Comparison of ENCODE assay signal across 13 cellular contexts in genomic region chr16:1870365-1871082, GRCh38. TPM values are rescaled to one million over a fixed set of nuclear protein-coding genes. Genes with fewer than 3 reads are reported as not detected.
DNase-seq lines count a peak whose midpoint lies in the region; ATAC-seq, FAIRE-seq and TF ChIP-seq lines count a peak whose summit lies in the region.
"Had no signal": no experiment of that assay in that cellular context is flagged by ENCODE, and none has a peak within 500 bp of the region (broad histone marks: within the 10 kb centered on the region; RNA-seq: fewer than 3 reads in every experiment).

No MANE protein-coding gene starts in this region.

- TF ChIP-seq RAD21 in SK-N-SH (IDR thresholded peaks at IDR 0.05; ENCODE audit: low read length) = no peak

- H3K9me3 ChIP-seq in SK-N-SH (no peaks in the 10 kb centered on the region), gastrocnemius medialis (no peaks in the 10 kb centered on the region)
- H3K9me3 ChIP-seq: mucosa of descending colon, suprapubic skin had no signal

- peak; percentile 74 for FAIRE-seq in urothelium cell line (lab: Jason Lieb, UNC)

- TF ChIP-seq EP300 in SK-N-SH (IDR thresholded peaks at IDR 0.05; ENCODE audit: borderline replicate concordance in 1 of 2, low read depth in 1 of 2, low read length in 1 of 2) = no peak

- H3K36me3 ChIP-seq in SK-N-SH (replicated peaks in 1 of 2; ENCODE audit: control insufficient read depth in 1 of 2, insufficient read depth in 2 of 2, low read length in 1 of 2) = no peaks in the 10 kb centered on the region
- no peaks in the 10 kb centered on the region for H3K36me3 ChIP-seq in gastrocnemius medialis
- H3K36me3 ChIP-seq: suprapubic skin had no signal

- H3K4me2 ChIP-seq in SK-N-SH = peak overlapping the region; percentile 38; the same call in 1 of the 2 replicates

- no peak overlapping the region for H3K9ac ChIP-seq in SK-N-SH

- ATAC-seq in gastrocnemius medialis = no peak
- ATAC-seq: mucosa of descending colon had no signal

- H3K4me1 ChIP-seq in SK-N-SH (ENCODE audit: control insufficient read depth in 1 of 2, insufficient read depth in 2 of 2, low read depth in 1 of 2, low read length in 1 of 2) = no peaks in the 10 kb centered on the region; a peak in 2 of 4 replicates
- H3K4me1 ChIP-seq in gastrocnemius medialis = no peaks in the 10 kb centered on the region

- H3K4me3 ChIP-seq in SK-N-SH (ENCODE audit: low read depth in 2 of 2, low read length in 1 of 2) = no peak overlapping the region
- H3K4me3 ChIP-seq in foreskin fibroblast (ENCODE audit: low read depth in 1 of 2, low read length in 2 of 2) = no peak overlapping the region
- no peak overlapping the region for H3K4me3 ChIP-seq in gastrocnemius medialis
- H3K4me3 ChIP-seq: mucosa of descending colon, suprapubic skin had no signal

- peak overlapping the region; percentile 66; the same call in 1 of the 2 replicates for H2AFZ ChIP-seq in SK-N-SH (ENCODE audit: low read depth)

- TF ChIP-seq CTCF in SK-N-SH (IDR thresholded peaks at IDR 0.05) = no peak
- no peak for TF ChIP-seq CTCF in foreskin fibroblast (IDR thresholded peaks at IDR 0.05; ENCODE audit: low read depth, low read length)
- TF ChIP-seq CTCF in gastrocnemius medialis (IDR thresholded peaks at IDR 0.05 in 4 of 5, conservative IDR thresholded peaks at IDR 0.05 in 1 of 5) = no peak

- H3K9me2 ChIP-seq in SK-N-SH = no peaks in the 10 kb centered on the region

- no peaks in the 10 kb centered on the region for H4K20me1 ChIP-seq in SK-N-SH (ENCODE audit: insufficient read depth)

- H3K27ac ChIP-seq in SK-N-SH (ENCODE audit: low read depth in 2 of 2, low read length in 1 of 2) (peak overlapping the region in 1 of 2 experiments; percentile 21; a peak in 1 of 4 replicates), gastrocnemius medialis (no peak overlapping the region)
- H3K27ac ChIP-seq: 22Rv1, suprapubic skin had no signal

- WGBS in SK-N-SH (ENCODE audit: low lambda C conversion rate) = 43% methylated on average over 9 of the region's 9 CpGs

- no peaks in the 10 kb centered on the region for H3K79me2 ChIP-seq in SK-N-SH (ENCODE audit: insufficient read depth)

- in situ Hi-C loops in gastrocnemius medialis (cut with MboI; ENCODE audit: low sequenced_read_pairs in 4 of 4) = no loop called here

- TF ChIP-seq POLR2A in gastrocnemius medialis (IDR thresholded peaks at IDR 0.05) = no peak

- H3K27me3 ChIP-seq in SK-N-SH (ENCODE audit: insufficient read depth) (no peaks in the 10 kb centered on the region; the same call in 1 of the 2 replicates), gastrocnemius medialis (peaks cover 24 to 31% (median 30%) of the 10 kb centered on the region in 3 donors)

- POLR2A ChIA-PET in SK-N-SH (lab: Yijun Ruan, JAX) = no interaction called here

- DNase-seq in NCI-H1092 treated with DMSO at 0.1 percent for 48 hours (lab: John Stamatoyannopoulos, UW) (peak; percentile 8), NCI-H1092 (lab: John Stamatoyannopoulos, UW) (no peak), SK-N-SH (no peak), foreskin fibroblast (peak; percentile 65 to 77), urothelium cell line (ENCODE audit: low spot score) (peak; percentile 64), gastrocnemius medialis (no peak), activated gamma-delta T cell treated with Interleukin-2 at 50 U/mL for 16 hours (no peak), NCI-H2081 (lab: John Stamatoyannopoulos, UW) (no peak)
- DNase-seq: activated CD4-positive, alpha-beta T cell treated with anti-CD3 and anti-CD28 coated beads, Interleukin-2, amount 10 ng/mL, durations not matched to agents 24 days and 14 days; mucosa of descending colon; stimulated activated CD4-positive, alpha-beta T cell treated with anti-CD3 and anti-CD28 coated beads, Interleukin-2, amount 100 ng/mL, for 24 hours had no signal

- H3F3A ChIP-seq in SK-N-SH (replicated peaks; ENCODE audit: insufficient read depth) = no peaks in the 10 kb centered on the region

- intact Hi-C loops in gastrocnemius medialis (cut with DNase I; ENCODE audit: low total_unique reads) = no loop called here

- CTCF ChIA-PET in SK-N-SH (lab: Yijun Ruan, JAX) = interaction anchor here (12.8 kb wide), 1 partner anchor 58 kb away, joined by 137 read pairs; no protein-coding TSS in a partner anchor

TF ChIP-seq in SK-N-SH, 30 proteins besides CTCF, POLR2A, EP300 and RAD21:
- TF ChIP-seq FOXJ3 (CRISPR knock-in tag; IDR thresholded peaks at IDR 0.05) = no peak
- peak; percentile 36; the same call in 1 of the 2 replicates for TF ChIP-seq PBX3 (IDR thresholded peaks at IDR 0.05)
- no peak for TF ChIP-seq MAX (IDR thresholded peaks at IDR 0.05; ENCODE audit: low read depth)
- TF ChIP-seq CHD2 (IDR thresholded peaks at IDR 0.05; ENCODE audit: low read length, partially characterized antibody) = no peak
- no peak for TF ChIP-seq USF1 (IDR thresholded peaks at IDR 0.05; ENCODE audit: borderline replicate concordance, low read depth)
- TF ChIP-seq ZBTB33 (IDR thresholded peaks at IDR 0.05; ENCODE audit: borderline replicate concordance, low read depth) = no peak
- TF ChIP-seq YY1 (IDR thresholded peaks at IDR 0.05; ENCODE audit: low read depth) = no peak
- peak; percentile 64 for TF ChIP-seq JUND (IDR thresholded peaks at IDR 0.05)
- TF ChIP-seq FOSL2 (IDR thresholded peaks at IDR 0.05; ENCODE audit: borderline replicate concordance, low read depth) = peak; percentile 74

RNA-seq across cellular contexts. Expression of gene MEIOB, which starts 1.4 kb away (rescaled TPM):
- 0.05 TPM in 1 of 2 replicates, not detected in the other for polyA plus RNA-seq in SK-N-SH (2012; rRNA removed)
- 0.04 TPM in 2 replicates for polyA plus RNA-seq in SK-N-SH (2012; cell fraction: cytosol; rRNA removed)
- 0.13 and 0.27 TPM in 2 replicates for polyA plus RNA-seq in SK-N-SH (2012; cell fraction: nucleus; rRNA removed)
- not detected for total RNA-seq in gastrocnemius medialis
- total RNA-seq: activated CD4-positive, alpha-beta T cell treated with anti-CD3 and anti-CD28 coated beads, Interleukin-2, amount 10 ng/mL, durations not matched to agents 24 days and 14 days; mucosa of descending colon had no signal

RNA-seq across cellular contexts. Expression of gene FAHD1, which starts 43.5 kb away (rescaled TPM):
- polyA plus RNA-seq in SK-N-SH (2012; rRNA removed) = 58.2 and 59.0 TPM in 2 replicates
- polyA plus RNA-seq in SK-N-SH (2012; cell fraction: cytosol; rRNA removed) = 36.6 and 57.1 TPM in 2 replicates
- polyA plus RNA-seq in SK-N-SH (2012; cell fraction: nucleus; rRNA removed) = 27.7 and 32.2 TPM in 2 replicates
- 10 to 100 TPM; 28.2 to 57.1 (median 49.1) TPM for total RNA-seq in gastrocnemius medialis

RNA-seq across cellular contexts. Expression of gene HAGH, which starts 43.9 kb away (rescaled TPM):
- polyA plus RNA-seq in SK-N-SH (2012; rRNA removed) = 119 and 138 TPM in 2 replicates
- 66.9 and 102 TPM in 2 replicates for polyA plus RNA-seq in SK-N-SH (2012; cell fraction: cytosol; rRNA removed)
- polyA plus RNA-seq in SK-N-SH (2012; cell fraction: nucleus; rRNA removed) = 88.7 and 92.4 TPM in 2 replicates
- total RNA-seq in gastrocnemius medialis = 100 to 1,000 TPM; 216 to 440 (median 261) TPM

RNA-seq across cellular contexts. Expression of gene HS3ST6, which starts 47.7 kb away (rescaled TPM):
- 0.03 TPM in 1 of 2 replicates, not detected in the other for polyA plus RNA-seq in SK-N-SH (2012; rRNA removed)
- not detected in 2 replicates for polyA plus RNA-seq in SK-N-SH (2012; cell fraction: cytosol; rRNA removed)
- not detected in 2 replicates for polyA plus RNA-seq in SK-N-SH (2012; cell fraction: nucleus; rRNA removed)
- not detected for total RNA-seq in gastrocnemius medialis
- total RNA-seq: activated CD4-positive, alpha-beta T cell treated with anti-CD3 and anti-CD28 coated beads, Interleukin-2, amount 10 ng/mL, durations not matched to agents 24 days and 14 days had no signal

Comparison
In these comparisons a context has a peak if more than half of its experiments do, and no peak if none do; other contexts are left out.
1. DNase-seq: peak in NCI-H1092 treated with DMSO at 0.1 percent for 48 hours (single experiment), foreskin fibroblast (2 of 2) and urothelium cell line (single experiment); none in NCI-H1092 (single experiment), SK-N-SH (single experiment), gastrocnemius medialis (0 of 2), activated gamma-delta T cell treated with Interleukin-2 at 50 U/mL for 16 hours (single experiment) and NCI-H2081 (0 of 2).